ENCODE assay signal across 19 cellular contexts in the genomic region with DNA sequence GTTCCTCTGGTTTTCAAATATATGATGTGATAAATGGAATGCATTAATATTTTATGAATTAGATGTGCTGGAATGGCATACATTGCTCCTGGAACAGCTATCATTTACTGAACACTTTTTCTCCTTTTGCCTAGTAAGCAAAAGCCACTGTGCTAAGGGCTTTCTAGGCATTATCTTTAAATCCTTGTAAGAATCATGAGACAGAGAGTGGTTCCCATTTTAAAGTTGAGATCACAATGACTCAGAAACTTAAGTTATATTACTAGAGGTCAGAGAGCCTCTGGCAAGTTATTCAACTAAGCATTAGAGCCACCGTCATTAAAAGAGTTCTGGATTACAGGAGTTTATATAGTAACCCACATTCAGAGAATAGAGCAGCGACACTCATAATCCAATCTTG. TPM values are rescaled to one million over a fixed set of nuclear protein-coding genes. Genes with fewer than 3 reads are reported as not detected.
DNase-seq lines count a peak whose midpoint lies in the region; ATAC-seq, FAIRE-seq and TF ChIP-seq lines count a peak whose summit lies in the region.
"Had no signal": no experiment of that assay in that cellular context is flagged by ENCODE, and none has a peak within 500 bp of the region (broad histone marks: within the 10 kb centered on the region; RNA-seq: fewer than 3 reads in every experiment).

No MANE protein-coding gene starts in this region.

- H4K20me1 ChIP-seq in HepG2 (ENCODE audit: insufficient read depth, low read length): no peaks in the 10 kb centered on the region

- DNase-seq in HepG2 (ENCODE audit: low spot score) (no peak), right lobe of liver (no peak), MV-4-11 (lab: John Stamatoyannopoulos, UW) (peak; percentile 25), dorsolateral prefrontal cortex (no peak), retinal pigment epithelial cell (ENCODE audit: low read depth) (peak; percentile 81), cerebellar nuclear complex (lab: John Stamatoyannopoulos, UW) (no peak), DMS 273 (lab: John Stamatoyannopoulos, UW; ENCODE audit: unreplicated experiment) (no peak)
- DNase-seq: BE2C; CD8-positive, alpha-beta T cell; COR-L47; DND-41; GF-D8; KBM-7 had no signal

- CTCF ChIA-PET in HepG2 (lab: Yijun Ruan, JAX; ENCODE audit: low intra/inter-chr PET ratio, low total read pairs): no interaction called here

- H3K4me3 ChIP-seq in HepG2 (replicated peaks in 1 of 3; ENCODE audit: insufficient read depth in 1 of 3, low read depth in 2 of 3, low read length in 3 of 3) (no peak overlapping the region), right lobe of liver (no peak overlapping the region), dorsolateral prefrontal cortex (no peak overlapping the region), retinal pigment epithelial cell (ENCODE audit: low read length) (no peak overlapping the region)
- H3K4me3 ChIP-seq: GM23338, HAP-1 had no signal

- H3K27ac ChIP-seq in HepG2 (ENCODE audit: extremely low read length, insufficient read depth, low read length) (no peak overlapping the region), right lobe of liver (peak overlapping the region in 1 of 3 donors; percentile 88), dorsolateral prefrontal cortex (peak overlapping the region in 35 of 59 donors; percentile 6 to 89 (median 76))
- H3K27ac ChIP-seq: C4-2B had no signal

- ATAC-seq in HepG2 (no peak), right lobe of liver (no peak), GM21423 (IDR thresholded peaks at IDR 0.05; ENCODE audit: unreplicated experiment) (no peak)
- ATAC-seq: CD8-positive, alpha-beta T cell; GM23338 had no signal

- intact Hi-C loops in HepG2 (cut with micrococcal nuclease; ENCODE audit: unreplicated experiment) (no loop called here), right lobe of liver (cut with DNase I) (no loop called here), dorsolateral prefrontal cortex (cut with DNase I) (no loop called here)

- H2AFZ ChIP-seq in HepG2 (ENCODE audit: low read length): no peak overlapping the region

- H3K9me3 ChIP-seq in HepG2 (ENCODE audit: low read length) (no peaks in the 10 kb centered on the region), right lobe of liver (no peaks in the 10 kb centered on the region)
- H3K9me3 ChIP-seq: BE2C, HAP-1 had no signal

- no TSS peak for BruUV-seq in HepG2 (replicated peaks; lab: Mats Ljungman, UMichigan)

- H3K27me3 ChIP-seq in HepG2 (ENCODE audit: control insufficient read depth in 1 of 2, insufficient read depth in 2 of 2, low read length in 2 of 2) (no peaks in the 10 kb centered on the region), right lobe of liver (no peaks in the 10 kb centered on the region), dorsolateral prefrontal cortex (no peaks in the 10 kb centered on the region)
- H3K27me3 ChIP-seq: BE2C had no signal

- H3K79me2 ChIP-seq in HepG2 (ENCODE audit: insufficient read depth, low read length): no peaks in the 10 kb centered on the region

- no peak for FAIRE-seq in HepG2 (lab: Jason Lieb, UNC)
- FAIRE-seq: D721Med, HTR-8/SVneo had no signal

- no peaks in the 10 kb centered on the region for H3K36me3 ChIP-seq in HepG2 (replicated peaks in 1 of 2; ENCODE audit: control insufficient read depth in 1 of 2, insufficient read depth in 2 of 2, low read length in 2 of 2)
- H3K36me3 ChIP-seq in right lobe of liver: no peaks in the 10 kb centered on the region
- H3K36me3 ChIP-seq: BE2C, HAP-1 had no signal

- POLR2A ChIA-PET in HepG2 (lab: Yijun Ruan, JAX): no interaction called here

- no peak for TF ChIP-seq RAD21 in HepG2 (CRISPR knock-in tag; IDR thresholded peaks at IDR 0.05)

- TF ChIP-seq CTCF in HepG2 (CRISPR knock-in tag; IDR thresholded peaks at IDR 0.05): no peak
- no peak for TF ChIP-seq CTCF in right lobe of liver (IDR thresholded peaks at IDR 0.05)
- no peak for TF ChIP-seq CTCF in dorsolateral prefrontal cortex (IDR thresholded peaks at IDR 0.05 in 54 of 56, conservative IDR thresholded peaks at IDR 0.05 in 2 of 56; ENCODE audit: low read depth in 1 of 56, partially characterized antibody in 56 of 56)
- no peak for TF ChIP-seq CTCF in retinal pigment epithelial cell (conservative IDR thresholded peaks at IDR 0.05; ENCODE audit: low read depth, low read length)

- H3K4me2 ChIP-seq in HepG2 (ENCODE audit: low read depth, low read length): no peak overlapping the region
- H3K4me2 ChIP-seq: GM23338 had no signal

- in situ Hi-C loops in HepG2 (cut with HindIII; ENCODE audit: extremely low pct_ligation_motif_present, low pct_unique_long_range_greater_than_20kb): no loop called here

- WGBS in HepG2 (ENCODE audit: low lambda C conversion rate): 97% methylated on average over 2 of the region's 2 CpGs
- 94% methylated on average over 2 of the region's 2 CpGs for WGBS in right lobe of liver (ENCODE audit: insufficient coverage, low coverage, low lambda C conversion rate, missing lambda C conversion rate)

- H3K4me1 ChIP-seq in HepG2 (ENCODE audit: insufficient read depth, low read length): peaks cover 67% of the 10 kb centered on the region
- H3K4me1 ChIP-seq in right lobe of liver: peaks cover 0 to 51% (median 16%) of the 10 kb centered on the region in 4 donors
- H3K4me1 ChIP-seq: BE2C had no signal

- TF ChIP-seq POLR2A in HepG2 (IDR thresholded peaks at IDR 0.05; ENCODE audit: insufficient read depth in 1 of 2, low read depth in 2 of 2, low read length in 2 of 2) (no peak), right lobe of liver (IDR thresholded peaks at IDR 0.05) (no peak)

- TF ChIP-seq EP300 in HepG2 (IDR thresholded peaks at IDR 0.05; ENCODE audit: low read depth in 2 of 2, low read length in 2 of 2) (no peak), HepG2 (CRISPR knock-in tag; IDR thresholded peaks at IDR 0.05; ENCODE audit: borderline replicate concordance) (no peak)

- no peak overlapping the region for H3K9ac ChIP-seq in HepG2 (ENCODE audit: insufficient read depth, low read depth, low read length)

TF ChIP-seq in HepG2, 621 proteins besides CTCF, POLR2A, EP300 and RAD21:
- no peak for TF ChIP-seq ZNF274 (CRISPR knock-in tag; IDR thresholded peaks at IDR 0.05)
- TF ChIP-seq SRY (CRISPR knock-in tag; IDR thresholded peaks at IDR 0.05): no peak
- TF ChIP-seq, protein P1, sequence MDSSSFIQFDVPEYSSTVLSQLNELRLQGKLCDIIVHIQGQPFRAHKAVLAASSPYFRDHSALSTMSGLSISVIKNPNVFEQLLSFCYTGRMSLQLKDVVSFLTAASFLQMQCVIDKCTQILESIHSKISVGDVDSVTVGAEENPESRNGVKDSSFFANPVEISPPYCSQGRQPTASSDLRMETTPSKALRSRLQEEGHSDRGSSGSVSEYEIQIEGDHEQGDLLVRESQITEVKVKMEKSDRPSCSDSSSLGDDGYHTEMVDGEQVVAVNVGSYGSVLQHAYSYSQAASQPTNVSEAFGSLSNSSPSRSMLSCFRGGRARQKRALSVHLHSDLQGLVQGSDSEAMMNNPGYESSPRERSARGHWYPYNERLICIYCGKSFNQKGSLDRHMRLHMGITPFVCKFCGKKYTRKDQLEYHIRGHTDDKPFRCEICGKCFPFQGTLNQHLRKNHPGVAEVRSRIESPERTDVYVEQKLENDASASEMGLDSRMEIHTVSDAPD (CRISPR knock-in tag; IDR thresholded peaks at IDR 0.05): no peak
- no peak for TF ChIP-seq NCOA1 (CRISPR knock-in tag; IDR thresholded peaks at IDR 0.05)
- peak; percentile 33; the same call in 1 of the 2 replicates for TF ChIP-seq MAFF (IDR thresholded peaks at IDR 0.05; ENCODE audit: low read depth, low read length)
- peak; percentile 23 to 68; a peak in 2 of 4 replicates for TF ChIP-seq MAFK (conservative IDR thresholded peaks at IDR 0.05 in 1 of 2, IDR thresholded peaks at IDR 0.05 in 1 of 2; ENCODE audit: low read length in 2 of 2)
- TF ChIP-seq KLF16 (CRISPR knock-in tag; IDR thresholded peaks at IDR 0.05): no peak
- TF ChIP-seq ZNF678 (CRISPR knock-in tag; IDR thresholded peaks at IDR 0.05): no peak
- no peak for TF ChIP-seq SMC3 (IDR thresholded peaks at IDR 0.05; ENCODE audit: low read length)
TF ChIP-seq in HepG2: peak in this region for 2.

RNA-seq across cellular contexts. Expression of a gene that starts 26.7 kb away (rescaled TPM):
- total RNA-seq in HepG2 (2016; rRNA removed; fragmentation: Illumina TruSeq; extraction: Trizol): 2.8 and 5.1 TPM in 2 replicates
- 4.7 and 6.0 TPM in 2 replicates for total RNA-seq in HepG2 (2016; cell fraction: cytosol; rRNA removed; fragmentation: Illumina TruSeq; extraction: Trizol; ENCODE audit: low read depth)
- 3.0 and 5.1 TPM in 2 replicates for total RNA-seq in HepG2 (2016; cell fraction: insoluble cytoplasmic fraction; rRNA removed; fragmentation: Illumina TruSeq; extraction: Trizol)
- total RNA-seq in HepG2 (2016; cell fraction: membrane; rRNA removed; fragmentation: Illumina TruSeq; extraction: Trizol): 2.3 and 2.5 TPM in 2 replicates
- total RNA-seq in HepG2 (2016; cell fraction: nucleus; rRNA removed; fragmentation: Illumina TruSeq; extraction: Trizol): 23.8 and 25.5 TPM in 2 replicates
- 4.1 and 4.2 TPM in 2 replicates for polyA plus RNA-seq in HepG2 (2011; rRNA removed)
- 0.66 and 0.76 TPM in 2 replicates for polyA plus RNA-seq in HepG2 (2011; cell fraction: cytosol; rRNA removed)
- 5.8 and 9.2 TPM in 2 replicates for polyA plus RNA-seq in HepG2 (2011; cell fraction: nucleus; rRNA removed)
- polyA plus RNA-seq in HepG2 (2012): 6.1 and 6.9 TPM in 2 replicates
- polyA plus RNA-seq in HepG2 (2016; cell fraction: cytosol; fragmentation: Illumina TruSeq; extraction: Trizol; ENCODE audit: low read depth): 0.33 and 0.41 TPM in 2 replicates
- 1.8 and 2.1 TPM in 2 replicates for polyA plus RNA-seq in HepG2 (2016; cell fraction: insoluble cytoplasmic fraction; fragmentation: Illumina TruSeq; extraction: Trizol; ENCODE audit: low read depth)
- 0.48 and 0.66 TPM in 2 replicates for polyA plus RNA-seq in HepG2 (2016; cell fraction: membrane; fragmentation: Illumina TruSeq; extraction: Trizol; ENCODE audit: low read depth)
- 13.2 and 14.2 TPM in 2 replicates for polyA plus RNA-seq in HepG2 (2016; cell fraction: nucleus; fragmentation: Illumina TruSeq; extraction: Trizol; ENCODE audit: insufficient read depth, low read depth)
- 1.7 and 3.3 TPM in 2 replicates for polyA minus RNA-seq in HepG2 (2011; rRNA and poly(A)+ RNA removed; ENCODE audit: low replicate concordance)
- 1.8 and 2.5 TPM in 2 replicates for polyA minus RNA-seq in HepG2 (2011; cell fraction: cytosol; rRNA and poly(A)+ RNA removed)
- polyA minus RNA-seq in HepG2 (2011; cell fraction: nucleus; rRNA and poly(A)+ RNA removed): 89.1 and 107 TPM in 2 replicates
- 1 to 10 TPM in 5 of 6 experiments, under 1 TPM in 1; 0.46 to 2.0 (median 1.3) TPM for total RNA-seq in right lobe of liver
- total RNA-seq in dorsolateral prefrontal cortex: 10 to 100 TPM; 20.3 to 54.9 (median 37.0) TPM

Comparison
In these comparisons a context has a peak if more than half of its experiments do, and no peak if none do; other contexts are left out.
1. DNase-seq: peak in MV-4-11 (single experiment) and retinal pigment epithelial cell (single experiment); none in HepG2 (single experiment), right lobe of liver (0 of 3), dorsolateral prefrontal cortex (0 of 10), cerebellar nuclear complex (0 of 2) and DMS 273 (single experiment).